In genomic region chr2:105038383-105039061, GRCh38 we compare ENCODE assay signal across 8 cellular contexts. TPM values are rescaled to one million over a fixed set of nuclear protein-coding genes. Genes with fewer than 3 reads are reported as not detected.
DNase-seq lines count a peak whose midpoint lies in the region; ATAC-seq and TF ChIP-seq lines count a peak whose summit lies in the region.

No MANE protein-coding gene starts in this region.

- no peaks in the 10 kb centered on the region for H3K9me3 ChIP-seq in right atrium auricular region
- no peaks in the 10 kb centered on the region for H3K9me3 ChIP-seq in sigmoid colon

- TF ChIP-seq EP300 in sigmoid colon (IDR thresholded peaks at IDR 0.05), result no peak

- intact Hi-C loops in activated T-helper 1 cell treated with anti-CD3 and anti-CD28 coated beads, Interleukin-12 subunit alpha, Interleukin-12 subunit beta, Interleukin-2, Interleukin-4 antibody, amounts not matched to agents 30 ng/mL and 10 ng/mL and 1 ng/mL, durations not matched to agents 14 hours and 24 hours and 36 hours (cut with micrococcal nuclease), result loop anchor here (1.0 to 2.0 kb wide), 2 partner anchors 34 to 298 kb away; partner anchors contain the start of gene C2orf49
- intact Hi-C loops in sigmoid colon (cut with DNase I), result loop anchor here (10.0 kb wide), 1 partner anchor 164 kb away; no protein-coding TSS in a partner anchor

- H3K4me3 Mint-ChIP-seq in activated T-helper 1 cell treated with anti-CD3 and anti-CD28 coated beads, Interleukin-12 subunit alpha, Interleukin-12 subunit beta, Interleukin-2, Interleukin-4 antibody, amounts not matched to agents 30 ng/mL and 10 ng/mL and 1 ng/mL, durations not matched to agents 14 hours and 24 hours and 36 hours, result peak overlapping the region; percentile 95

- TF ChIP-seq CTCF in GM12864 (IDR thresholded peaks at IDR 0.05; ENCODE audit: low read depth, low read length, missing control alignments) (no peak), right atrium auricular region (IDR thresholded peaks at IDR 0.05) (no peak), sigmoid colon (IDR thresholded peaks at IDR 0.05) (no peak)

- 3 to 9% methylated on average over 17 of the region's 17 CpGs for WGBS in sigmoid colon, 2 donors

- H3K36me3 ChIP-seq in right atrium auricular region, result no peaks in the 10 kb centered on the region
- no peaks in the 10 kb centered on the region for H3K36me3 ChIP-seq in sigmoid colon

- H3K4me1 ChIP-seq in right atrium auricular region (peaks cover 0 to 16% of the 10 kb centered on the region in 2 donors), sigmoid colon (peaks cover 0 to 15% (median 12%) of the 10 kb centered on the region in 4 donors)

- H3K36me3 Mint-ChIP-seq in activated T-helper 1 cell treated with anti-CD3 and anti-CD28 coated beads, Interleukin-12 subunit alpha, Interleukin-12 subunit beta, Interleukin-2, Interleukin-4 antibody, amounts not matched to agents 30 ng/mL and 10 ng/mL and 1 ng/mL, durations not matched to agents 14 hours and 24 hours and 36 hours (ENCODE audit: low read depth), result peaks cover 7% of the 10 kb centered on the region

- no peaks in the 10 kb centered on the region for H3K9me3 Mint-ChIP-seq in activated T-helper 1 cell treated with anti-CD3 and anti-CD28 coated beads, Interleukin-12 subunit alpha, Interleukin-12 subunit beta, Interleukin-2, Interleukin-4 antibody, amounts not matched to agents 30 ng/mL and 10 ng/mL and 1 ng/mL, durations not matched to agents 14 hours and 24 hours and 36 hours

- peak overlapping the region; percentile 84 for H3K27ac Mint-ChIP-seq in activated T-helper 1 cell treated with anti-CD3 and anti-CD28 coated beads, Interleukin-12 subunit alpha, Interleukin-12 subunit beta, Interleukin-2, Interleukin-4 antibody, amounts not matched to agents 30 ng/mL and 10 ng/mL and 1 ng/mL, durations not matched to agents 14 hours and 24 hours and 36 hours

- H3K4me3 ChIP-seq in GM12864 (ENCODE audit: low read depth, low read length), result peak overlapping the region; percentile 75
- peak overlapping the region; percentile 82 to 86 for H3K4me3 ChIP-seq in right atrium auricular region
- peak overlapping the region; percentile 69 to 93 (median 84) for H3K4me3 ChIP-seq in sigmoid colon

- peaks cover 39% of the 10 kb centered on the region for H3K4me1 Mint-ChIP-seq in activated T-helper 1 cell treated with anti-CD3 and anti-CD28 coated beads, Interleukin-12 subunit alpha, Interleukin-12 subunit beta, Interleukin-2, Interleukin-4 antibody, amounts not matched to agents 30 ng/mL and 10 ng/mL and 1 ng/mL, durations not matched to agents 14 hours and 24 hours and 36 hours (ENCODE audit: low read depth)

- TF ChIP-seq POLR2A in sigmoid colon (IDR thresholded peaks at IDR 0.05), result no peak

- DNase-seq in GM12864 (ENCODE audit: low read depth), result no peak
- no peak for DNase-seq in activated T-helper 1 cell treated with anti-CD3 and anti-CD28 coated beads, Interleukin-12 subunit alpha, Interleukin-12 subunit beta, Interleukin-2, Interleukin-4 antibody, amounts not matched to agents 30 ng/mL and 10 ng/mL and 1 ng/mL, durations not matched to agents 14 hours and 24 hours and 36 hours (ENCODE audit: low spot score)
- no peak for DNase-seq in right atrium auricular region (ENCODE audit: low spot score)
- no peak for DNase-seq in sigmoid colon
- DNase-seq in NK-92 treated with Interleukin-12 subunit alpha and Interleukin-12 subunit beta, amount 100 ng/mL, for 24 hours (lab: John Stamatoyannopoulos, UW), result no peak
- DNase-seq in activated CD4-positive, alpha-beta T cell treated with anti-CD3 and anti-CD28 coated beads, Interleukin-2, amount 50 U/mL, for 48 hours, result no peak

- H3K27me3 Mint-ChIP-seq in activated T-helper 1 cell treated with anti-CD3 and anti-CD28 coated beads, Interleukin-12 subunit alpha, Interleukin-12 subunit beta, Interleukin-2, Interleukin-4 antibody, amounts not matched to agents 30 ng/mL and 10 ng/mL and 1 ng/mL, durations not matched to agents 14 hours and 24 hours and 36 hours (ENCODE audit: insufficient read depth), result no peaks in the 10 kb centered on the region

- no peaks in the 10 kb centered on the region for H3K27me3 ChIP-seq in right atrium auricular region
- H3K27me3 ChIP-seq in sigmoid colon, result no peaks in the 10 kb centered on the region

- ATAC-seq in HG03342 (IDR thresholded peaks at IDR 0.05; ENCODE audit: unreplicated experiment) (peak; percentile 8), GM18520 (IDR thresholded peaks at IDR 0.05; ENCODE audit: unreplicated experiment) (no peak)

- H3K27ac ChIP-seq in right atrium auricular region (peak overlapping the region; percentile 85 to 86), sigmoid colon (peak overlapping the region; percentile 81 to 88 (median 87))

RNA-seq across cellular contexts. Expression of gene MRPS9, which starts 0.7 kb away (rescaled TPM):
- 32.5 and 33.0 TPM in 2 replicates for total RNA-seq in activated T-helper 1 cell treated with anti-CD3 and anti-CD28 coated beads, Interleukin-12 subunit alpha, Interleukin-12 subunit beta, Interleukin-2, Interleukin-4 antibody, amounts not matched to agents 30 ng/mL and 10 ng/mL and 1 ng/mL, durations not matched to agents 14 hours and 24 hours and 36 hours
- total RNA-seq in right atrium auricular region (10 to 100 TPM; 29.0 to 51.4 TPM), sigmoid colon (10 to 100 TPM; 13.8 to 18.4 (median 17.8) TPM)
- polyA plus RNA-seq in sigmoid colon, result 10 to 100 TPM; 28.8 to 38.5 (median 31.0) TPM
